29 cellular contexts compared by ENCODE assay signal in genomic region chr7:46757006-46757405, GRCh38.
"Had no signal": no experiment of that assay in that cellular context is flagged by ENCODE, and none has a peak within 500 bp of the region (broad histone marks: within the 10 kb centered on the region; RNA-seq: fewer than 3 reads in every experiment).

No MANE protein-coding gene starts in this region.

- H3K4me1 Mint-ChIP-seq: activated B cell treated with CpG ODN at 0.5 μM for 24 hours; activated CD4-positive, alpha-beta memory T cell treated with anti-CD3 and anti-CD28 coated beads, Interleukin-2, amount 10 ng/mL, durations not matched to agents 7 days and 5 days; activated CD4-positive, alpha-beta T cell treated with anti-CD3 and anti-CD28 coated beads for 36 hours; activated CD4-positive, alpha-beta T cell treated with anti-CD3 and anti-CD28 coated beads, Interleukin-2, amount 10 ng/mL, durations not matched to agents 7 days and 5 days; activated naive CD4-positive, alpha-beta T cell treated with anti-CD3 and anti-CD28 coated beads, Interleukin-2, amount 10 ng/mL, durations not matched to agents 7 days and 5 days had no signal

- H3K36me3 ChIP-seq: esophagus muscularis mucosa, gastroesophageal sphincter, heart right ventricle, WERI-Rb-1 had no signal

- H3K36me3 Mint-ChIP-seq: activated naive CD4-positive, alpha-beta T cell treated with anti-CD3 and anti-CD28 coated beads, Interleukin-2, amount 10 ng/mL, durations not matched to agents 7 days and 5 days; activated naive CD8-positive, alpha-beta T cell had no signal

- H3K27me3 ChIP-seq: body of pancreas, esophagus muscularis mucosa, foreskin keratinocyte, gastroesophageal sphincter, heart right ventricle had no signal

- H3K27ac Mint-ChIP-seq: activated B cell treated with CpG ODN at 0.5 μM for 24 hours; activated CD4-positive, alpha-beta memory T cell treated with anti-CD3 and anti-CD28 coated beads, Interleukin-2, amount 10 ng/mL, durations not matched to agents 7 days and 5 days; activated CD4-positive, alpha-beta T cell treated with anti-CD3 and anti-CD28 coated beads for 36 hours; activated CD4-positive, alpha-beta T cell treated with anti-CD3 and anti-CD28 coated beads, Interleukin-2, amount 10 ng/mL, durations not matched to agents 7 days and 5 days; activated naive CD4-positive, alpha-beta T cell treated with anti-CD3 and anti-CD28 coated beads, Interleukin-2, amount 10 ng/mL, durations not matched to agents 7 days and 5 days; activated naive CD8-positive, alpha-beta T cell; activated T-cell treated with anti-CD3 and anti-CD28 coated beads, Interleukin-2, amount 50 U/mL, for 24 hours; activated T-cell treated with anti-CD3 and anti-CD28 coated beads, Interleukin-2, amount 50 U/mL, for 72 hours; effector memory CD8-positive, alpha-beta T cell had no signal

- H3K27me3 Mint-ChIP-seq: activated B cell treated with CpG ODN at 0.5 μM for 24 hours; activated CD4-positive, alpha-beta memory T cell treated with anti-CD3 and anti-CD28 coated beads, Interleukin-2, amount 10 ng/mL, durations not matched to agents 7 days and 5 days; activated CD4-positive, alpha-beta T cell treated with anti-CD3 and anti-CD28 coated beads for 36 hours; activated CD4-positive, alpha-beta T cell treated with anti-CD3 and anti-CD28 coated beads, Interleukin-2, amount 10 ng/mL, durations not matched to agents 7 days and 5 days; activated naive CD4-positive, alpha-beta T cell treated with anti-CD3 and anti-CD28 coated beads, Interleukin-2, amount 10 ng/mL, durations not matched to agents 7 days and 5 days; activated naive CD8-positive, alpha-beta T cell; activated T-cell treated with anti-CD3 and anti-CD28 coated beads, Interleukin-2, amount 50 U/mL, for 24 hours; effector memory CD8-positive, alpha-beta T cell had no signal

- DNase-seq: activated B cell treated with CpG ODN at 0.5 μM for 24 hours; activated CD4-positive, alpha-beta memory T cell treated with anti-CD3 and anti-CD28 coated beads, Interleukin-2, amount 10 ng/mL, durations not matched to agents 7 days and 5 days; activated CD4-positive, alpha-beta T cell treated with anti-CD3 and anti-CD28 coated beads for 36 hours; activated CD4-positive, alpha-beta T cell treated with anti-CD3 and anti-CD28 coated beads, Interleukin-2, amount 10 ng/mL, durations not matched to agents 7 days and 5 days; activated CD4-positive, alpha-beta T cell treated with anti-CD3 and anti-CD28 coated beads, Interleukin-2, amount 50 U/mL, for 4 hours; activated CD8-positive, alpha-beta memory T cell treated with anti-CD3 and anti-CD28 coated beads, Interleukin-2, amount 50 U/mL, for 48 hours; activated gamma-delta T cell; activated naive CD4-positive, alpha-beta T cell; activated naive CD4-positive, alpha-beta T cell treated with anti-CD3 and anti-CD28 coated beads, Interleukin-2, amount 10 ng/mL, durations not matched to agents 7 days and 5 days; activated T-cell treated with anti-CD3 and anti-CD28 coated beads for 4 hours; activated T-cell treated with anti-CD3 and anti-CD28 coated beads, Interleukin-2, amount 50 U/mL, for 24 hours; activated T-cell treated with anti-CD3 and anti-CD28 coated beads, Interleukin-2, amount 50 U/mL, for 72 hours; amniotic stem cell; anterior cingulate cortex; body of pancreas; caudate nucleus; cortex of kidney; dermis blood vessel endothelial cell; effector CD4-positive, alpha-beta T cell; effector memory CD8-positive, alpha-beta T cell; erythroblast; foreskin keratinocyte; heart right ventricle; T-helper 2 cell; WERI-Rb-1 had no signal

- H3K4me3 Mint-ChIP-seq: activated B cell treated with CpG ODN at 0.5 μM for 24 hours; activated CD4-positive, alpha-beta memory T cell treated with anti-CD3 and anti-CD28 coated beads, Interleukin-2, amount 10 ng/mL, durations not matched to agents 7 days and 5 days; activated CD4-positive, alpha-beta T cell treated with anti-CD3 and anti-CD28 coated beads for 36 hours; activated CD4-positive, alpha-beta T cell treated with anti-CD3 and anti-CD28 coated beads, Interleukin-2, amount 10 ng/mL, durations not matched to agents 7 days and 5 days; activated naive CD4-positive, alpha-beta T cell treated with anti-CD3 and anti-CD28 coated beads, Interleukin-2, amount 10 ng/mL, durations not matched to agents 7 days and 5 days; activated naive CD8-positive, alpha-beta T cell; activated T-cell treated with anti-CD3 and anti-CD28 coated beads, Interleukin-2, amount 50 U/mL, for 24 hours; activated T-cell treated with anti-CD3 and anti-CD28 coated beads, Interleukin-2, amount 50 U/mL, for 72 hours; effector memory CD8-positive, alpha-beta T cell had no signal

- H3K9me3 ChIP-seq: body of pancreas, esophagus muscularis mucosa, gastroesophageal sphincter, heart right ventricle had no signal

- H3K4me1 ChIP-seq: body of pancreas had no signal

- H3K27ac ChIP-seq: body of pancreas, esophagus muscularis mucosa, foreskin keratinocyte, gastroesophageal sphincter, heart right ventricle, WERI-Rb-1 had no signal

- ATAC-seq: activated CD4-positive, alpha-beta T cell treated with anti-CD3 and anti-CD28 coated beads for 36 hours; activated CD4-positive, CD25-positive, alpha-beta regulatory T cell treated with anti-CD3 and anti-CD28 coated beads, Interleukin-2, amount 50 U/mL, for 24 hours; activated T-cell treated with anti-CD3 and anti-CD28 coated beads, Interleukin-2, amount 50 U/mL, for 72 hours; body of pancreas; effector memory CD8-positive, alpha-beta T cell; foreskin keratinocyte; gastroesophageal sphincter; heart right ventricle had no signal

- H3K4me3 ChIP-seq: body of pancreas, esophagus muscularis mucosa, gastroesophageal sphincter, heart right ventricle had no signal
